Comparison of ENCODE assay signal across 1 cellular context in the genomic region with DNA sequence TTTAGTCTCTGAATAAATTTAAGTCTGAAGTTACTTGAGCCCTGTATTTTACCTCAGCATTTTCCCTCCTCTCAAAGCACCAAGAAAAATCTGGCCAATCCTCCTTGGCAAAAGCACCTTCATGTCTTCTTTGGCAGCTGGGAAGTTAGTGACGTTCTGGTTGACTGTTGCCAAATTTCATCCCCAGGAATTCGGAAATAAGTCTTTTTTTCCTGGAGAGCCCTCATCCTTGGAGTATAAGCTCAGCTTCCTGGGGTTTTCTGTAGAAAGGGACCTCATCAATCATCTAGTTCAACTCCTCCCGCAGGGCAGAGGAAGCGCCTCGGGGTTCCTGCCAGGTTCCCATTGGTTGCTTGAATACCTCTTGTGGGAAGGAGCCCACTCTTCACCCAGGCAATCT.
TF ChIP-seq lines count a peak whose summit lies in the region.

No MANE protein-coding gene starts in this region.

TF ChIP-seq in GM23338, 12 proteins besides CTCF, POLR2A, EP300 and RAD21 (continued from another document):
- TF ChIP-seq, protein P1, sequence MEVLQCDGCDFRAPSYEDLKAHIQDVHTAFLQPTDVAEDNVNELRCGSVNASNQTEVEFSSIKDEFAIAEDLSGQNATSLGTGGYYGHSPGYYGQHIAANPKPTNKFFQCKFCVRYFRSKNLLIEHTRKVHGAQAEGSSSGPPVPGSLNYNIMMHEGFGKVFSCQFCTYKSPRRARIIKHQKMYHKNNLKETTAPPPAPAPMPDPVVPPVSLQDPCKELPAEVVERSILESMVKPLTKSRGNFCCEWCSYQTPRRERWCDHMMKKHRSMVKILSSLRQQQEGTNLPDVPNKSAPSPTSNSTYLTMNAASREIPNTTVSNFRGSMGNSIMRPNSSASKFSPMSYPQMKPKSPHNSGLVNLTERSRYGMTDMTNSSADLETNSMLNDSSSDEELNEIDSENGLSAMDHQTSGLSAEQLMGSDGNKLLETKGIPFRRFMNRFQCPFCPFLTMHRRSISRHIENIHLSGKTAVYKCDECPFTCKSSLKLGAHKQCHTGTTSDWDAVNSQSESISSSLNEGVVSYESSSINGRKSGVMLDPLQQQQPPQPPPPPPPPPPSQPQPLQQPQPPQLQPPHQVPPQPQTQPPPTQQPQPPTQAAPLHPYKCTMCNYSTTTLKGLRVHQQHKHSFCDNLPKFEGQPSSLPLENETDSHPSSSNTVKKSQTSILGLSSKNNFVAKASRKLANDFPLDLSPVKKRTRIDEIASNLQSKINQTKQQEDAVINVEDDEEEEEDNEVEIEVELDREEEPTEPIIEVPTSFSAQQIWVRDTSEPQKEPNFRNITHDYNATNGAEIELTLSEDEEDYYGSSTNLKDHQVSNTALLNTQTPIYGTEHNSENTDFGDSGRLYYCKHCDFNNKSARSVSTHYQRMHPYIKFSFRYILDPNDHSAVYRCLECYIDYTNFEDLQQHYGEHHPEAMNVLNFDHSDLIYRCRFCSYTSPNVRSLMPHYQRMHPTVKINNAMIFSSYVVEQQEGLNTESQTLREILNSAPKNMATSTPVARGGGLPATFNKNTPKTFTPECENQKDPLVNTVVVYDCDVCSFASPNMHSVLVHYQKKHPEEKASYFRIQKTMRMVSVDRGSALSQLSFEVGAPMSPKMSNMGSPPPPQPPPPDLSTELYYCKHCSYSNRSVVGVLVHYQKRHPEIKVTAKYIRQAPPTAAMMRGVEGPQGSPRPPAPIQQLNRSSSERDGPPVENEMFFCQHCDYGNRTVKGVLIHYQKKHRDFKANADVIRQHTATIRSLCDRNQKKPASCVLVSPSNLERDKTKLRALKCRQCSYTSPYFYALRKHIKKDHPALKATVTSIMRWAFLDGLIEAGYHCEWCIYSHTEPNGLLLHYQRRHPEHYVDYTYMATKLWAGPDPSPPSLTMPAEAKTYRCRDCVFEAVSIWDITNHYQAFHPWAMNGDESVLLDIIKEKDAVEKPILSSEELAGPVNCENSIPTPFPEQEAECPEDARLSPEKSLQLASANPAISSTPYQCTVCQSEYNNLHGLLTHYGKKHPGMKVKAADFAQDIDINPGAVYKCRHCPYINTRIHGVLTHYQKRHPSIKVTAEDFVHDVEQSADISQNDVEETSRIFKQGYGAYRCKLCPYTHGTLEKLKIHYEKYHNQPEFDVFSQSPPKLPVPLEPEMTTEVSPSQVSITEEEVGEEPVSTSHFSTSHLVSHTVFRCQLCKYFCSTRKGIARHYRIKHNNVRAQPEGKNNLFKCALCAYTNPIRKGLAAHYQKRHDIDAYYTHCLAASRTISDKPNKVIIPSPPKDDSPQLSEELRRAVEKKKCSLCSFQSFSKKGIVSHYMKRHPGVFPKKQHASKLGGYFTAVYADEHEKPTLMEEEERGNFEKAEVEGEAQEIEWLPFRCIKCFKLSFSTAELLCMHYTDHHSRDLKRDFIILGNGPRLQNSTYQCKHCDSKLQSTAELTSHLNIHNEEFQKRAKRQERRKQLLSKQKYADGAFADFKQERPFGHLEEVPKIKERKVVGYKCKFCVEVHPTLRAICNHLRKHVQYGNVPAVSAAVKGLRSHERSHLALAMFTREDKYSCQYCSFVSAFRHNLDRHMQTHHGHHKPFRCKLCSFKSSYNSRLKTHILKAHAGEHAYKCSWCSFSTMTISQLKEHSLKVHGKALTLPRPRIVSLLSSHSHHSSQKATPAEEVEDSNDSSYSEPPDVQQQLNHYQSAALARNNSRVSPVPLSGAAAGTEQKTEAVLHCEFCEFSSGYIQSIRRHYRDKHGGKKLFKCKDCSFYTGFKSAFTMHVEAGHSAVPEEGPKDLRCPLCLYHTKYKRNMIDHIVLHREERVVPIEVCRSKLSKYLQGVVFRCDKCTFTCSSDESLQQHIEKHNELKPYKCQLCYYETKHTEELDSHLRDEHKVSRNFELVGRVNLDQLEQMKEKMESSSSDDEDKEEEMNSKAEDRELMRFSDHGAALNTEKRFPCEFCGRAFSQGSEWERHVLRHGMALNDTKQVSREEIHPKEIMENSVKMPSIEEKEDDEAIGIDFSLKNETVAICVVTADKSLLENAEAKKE (CRISPR knock-in tag; IDR thresholded peaks at IDR 0.05): no peak
- TF ChIP-seq, protein P2, sequence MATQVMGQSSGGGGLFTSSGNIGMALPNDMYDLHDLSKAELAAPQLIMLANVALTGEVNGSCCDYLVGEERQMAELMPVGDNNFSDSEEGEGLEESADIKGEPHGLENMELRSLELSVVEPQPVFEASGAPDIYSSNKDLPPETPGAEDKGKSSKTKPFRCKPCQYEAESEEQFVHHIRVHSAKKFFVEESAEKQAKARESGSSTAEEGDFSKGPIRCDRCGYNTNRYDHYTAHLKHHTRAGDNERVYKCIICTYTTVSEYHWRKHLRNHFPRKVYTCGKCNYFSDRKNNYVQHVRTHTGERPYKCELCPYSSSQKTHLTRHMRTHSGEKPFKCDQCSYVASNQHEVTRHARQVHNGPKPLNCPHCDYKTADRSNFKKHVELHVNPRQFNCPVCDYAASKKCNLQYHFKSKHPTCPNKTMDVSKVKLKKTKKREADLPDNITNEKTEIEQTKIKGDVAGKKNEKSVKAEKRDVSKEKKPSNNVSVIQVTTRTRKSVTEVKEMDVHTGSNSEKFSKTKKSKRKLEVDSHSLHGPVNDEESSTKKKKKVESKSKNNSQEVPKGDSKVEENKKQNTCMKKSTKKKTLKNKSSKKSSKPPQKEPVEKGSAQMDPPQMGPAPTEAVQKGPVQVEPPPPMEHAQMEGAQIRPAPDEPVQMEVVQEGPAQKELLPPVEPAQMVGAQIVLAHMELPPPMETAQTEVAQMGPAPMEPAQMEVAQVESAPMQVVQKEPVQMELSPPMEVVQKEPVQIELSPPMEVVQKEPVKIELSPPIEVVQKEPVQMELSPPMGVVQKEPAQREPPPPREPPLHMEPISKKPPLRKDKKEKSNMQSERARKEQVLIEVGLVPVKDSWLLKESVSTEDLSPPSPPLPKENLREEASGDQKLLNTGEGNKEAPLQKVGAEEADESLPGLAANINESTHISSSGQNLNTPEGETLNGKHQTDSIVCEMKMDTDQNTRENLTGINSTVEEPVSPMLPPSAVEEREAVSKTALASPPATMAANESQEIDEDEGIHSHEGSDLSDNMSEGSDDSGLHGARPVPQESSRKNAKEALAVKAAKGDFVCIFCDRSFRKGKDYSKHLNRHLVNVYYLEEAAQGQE (IDR thresholded peaks at IDR 0.05; ENCODE audit: unreplicated experiment): no peak
- TF ChIP-seq NANOG (IDR thresholded peaks at IDR 0.05; ENCODE audit: borderline replicate concordance): no peak
- TF ChIP-seq POLR2AphosphoS5 (IDR thresholded peaks at IDR 0.05; ENCODE audit: low read depth): no peak
- no peak for TF ChIP-seq STAT1 (IDR thresholded peaks at IDR 0.05; ENCODE audit: unreplicated experiment)
- TF ChIP-seq EZH2 (IDR thresholded peaks at IDR 0.05; ENCODE audit: low read depth, unreplicated experiment): no peak
- TF ChIP-seq ZNF331 (CRISPR knock-in tag; IDR thresholded peaks at IDR 0.05; ENCODE audit: low read depth): no peak
